In genomic region chr17:58337126-58337599, GRCh38 we compare ENCODE assay signal across 8 cellular contexts. TPM values are rescaled to one million over a fixed set of nuclear protein-coding genes. Genes with fewer than 3 reads are reported as not detected.
DNase-seq lines count a peak whose midpoint lies in the region; ATAC-seq and TF ChIP-seq lines count a peak whose summit lies in the region.

No MANE protein-coding gene starts in this region.

- no peak for ATAC-seq in activated naive CD8-positive, alpha-beta T cell treated with anti-CD3 and anti-CD28 coated beads, Interleukin-2, amount 10 ng/mL, durations not matched to agents 7 days and 5 days (ENCODE audit: low read depth)
- no peak for ATAC-seq in natural killer cell treated with Interleukin-12 subunit alpha and Interleukin-12 subunit beta and Interleukin-15 and Interleukin-18, amount 100 ng/mL, for 72 hours

- H4K20me1 ChIP-seq in BLaER1 treated with 17β-estradiol and CSF1 and Interleukin-3, amounts not matched to agents 10 nM and 100 nM: peaks cover under 1 to 2% (median under 1%) of the 10 kb centered on the region in 11 experiments; a peak in 17 of 22 replicates

- peaks cover 36% of the 10 kb centered on the region for H3K4me1 Mint-ChIP-seq in activated naive CD8-positive, alpha-beta T cell treated with anti-CD3 and anti-CD28 coated beads, Interleukin-2, amount 10 ng/mL, durations not matched to agents 7 days and 5 days
- peaks cover 78 to 80% of the 10 kb centered on the region in 2 donors for H3K4me1 Mint-ChIP-seq in natural killer cell treated with Interleukin-12 subunit alpha and Interleukin-12 subunit beta and Interleukin-15 and Interleukin-18, amount 100 ng/mL, for 72 hours (ENCODE audit: low read depth in 2 of 2)

- H3K27me3 ChIP-seq in BLaER1 treated with 17β-estradiol and CSF1 and Interleukin-3, amounts not matched to agents 10 nM and 100 nM: no peaks in the 10 kb centered on the region
- no peaks in the 10 kb centered on the region for H3K27me3 ChIP-seq in brain microvascular endothelial cell (replicated peaks)

- POLR2A ChIA-PET in activated naive CD8-positive, alpha-beta T cell treated with anti-CD3 and anti-CD28 coated beads, Interleukin-2, amount 10 ng/mL, durations not matched to agents 7 days and 5 days (lab: Charles Lee): interaction anchor here (0.7 to 25.9 kb wide), 11 partner anchors 2 to 331 kb away, joined by 3 to 2283 read pairs (median 4); partner anchors contain the start of genes RNF43, SRSF1, SUPT4H1 and TSPOAP1

- H3K27me3 Mint-ChIP-seq in activated naive CD8-positive, alpha-beta T cell treated with anti-CD3 and anti-CD28 coated beads, Interleukin-2, amount 10 ng/mL, durations not matched to agents 7 days and 5 days: no peaks in the 10 kb centered on the region
- no peaks in the 10 kb centered on the region for H3K27me3 Mint-ChIP-seq in natural killer cell treated with Interleukin-12 subunit alpha and Interleukin-12 subunit beta and Interleukin-15 and Interleukin-18, amount 100 ng/mL, for 72 hours

- H3K36me3 Mint-ChIP-seq in activated naive CD8-positive, alpha-beta T cell treated with anti-CD3 and anti-CD28 coated beads, Interleukin-2, amount 10 ng/mL, durations not matched to agents 7 days and 5 days: peaks cover 30% of the 10 kb centered on the region
- peaks cover 18% of the 10 kb centered on the region for H3K36me3 Mint-ChIP-seq in natural killer cell treated with Interleukin-12 subunit alpha and Interleukin-12 subunit beta and Interleukin-15 and Interleukin-18, amount 100 ng/mL, for 72 hours

- peaks cover 0 to 12% (median 8%) of the 10 kb centered on the region in 11 experiments; a peak in 11 of 22 replicates for H3K36me3 ChIP-seq in BLaER1 treated with 17β-estradiol and CSF1 and Interleukin-3, amounts not matched to agents 10 nM and 100 nM
- H3K36me3 ChIP-seq in brain microvascular endothelial cell (replicated peaks): no peaks in the 10 kb centered on the region

- peak overlapping the region; percentile 93 for H3K4me3 Mint-ChIP-seq in activated naive CD8-positive, alpha-beta T cell treated with anti-CD3 and anti-CD28 coated beads, Interleukin-2, amount 10 ng/mL, durations not matched to agents 7 days and 5 days
- H3K4me3 Mint-ChIP-seq in natural killer cell treated with Interleukin-12 subunit alpha and Interleukin-12 subunit beta and Interleukin-15 and Interleukin-18, amount 100 ng/mL, for 72 hours: peak overlapping the region; percentile 80

- H3K9me3 ChIP-seq in BLaER1 treated with 17β-estradiol and CSF1 and Interleukin-3, amounts not matched to agents 10 nM and 100 nM (replicated peaks in 1 of 11): no peaks in the 10 kb centered on the region

- peak overlapping the region; percentile 93 to 100 (median 98) for H3K9ac ChIP-seq in BLaER1 treated with 17β-estradiol and CSF1 and Interleukin-3, amounts not matched to agents 10 nM and 100 nM

- peak overlapping the region; percentile 97 for H3K27ac Mint-ChIP-seq in activated naive CD8-positive, alpha-beta T cell treated with anti-CD3 and anti-CD28 coated beads, Interleukin-2, amount 10 ng/mL, durations not matched to agents 7 days and 5 days
- H3K27ac Mint-ChIP-seq in natural killer cell treated with Interleukin-12 subunit alpha and Interleukin-12 subunit beta and Interleukin-15 and Interleukin-18, amount 100 ng/mL, for 72 hours: peak overlapping the region; percentile 100

- DNase-seq in NB4 (ENCODE audit: low read depth) (peak; percentile 90), brain microvascular endothelial cell (no peak), hypothalamus (lab: John Stamatoyannopoulos, UW) (no peak), occipital lobe (lab: John Stamatoyannopoulos, UW) (no peak)
- peak; percentile 61 for DNase-seq in activated naive CD8-positive, alpha-beta T cell treated with anti-CD3 and anti-CD28 coated beads, Interleukin-2, amount 10 ng/mL, durations not matched to agents 7 days and 5 days
- peak; percentile 73 for DNase-seq in natural killer cell treated with Interleukin-12 subunit alpha and Interleukin-12 subunit beta and Interleukin-15 and Interleukin-18, amount 100 ng/mL, for 72 hours (ENCODE audit: low spot score)
- no peak for DNase-seq in effector CD4-positive, alpha-beta T cell

- in situ Hi-C loops in brain microvascular endothelial cell (cut with HindIII; ENCODE audit: low pct_ligation_motif_present, low sequenced_read_pairs): no loop called here

- H3K27ac ChIP-seq in BLaER1 treated with 17β-estradiol and CSF1 and Interleukin-3, amounts not matched to agents 10 nM and 100 nM: peak overlapping the region; percentile 94 to 100 (median 99)
- H3K27ac ChIP-seq in brain microvascular endothelial cell: no peak overlapping the region

- peaks cover 76 to 94% (median 84%) of the 10 kb centered on the region in 10 experiments for H3K4me1 ChIP-seq in BLaER1 treated with 17β-estradiol and CSF1 and Interleukin-3, amounts not matched to agents 10 nM and 100 nM

- TF ChIP-seq CTCF in NB4 (IDR thresholded peaks at IDR 0.05; ENCODE audit: low read depth, low read length) (no peak), brain microvascular endothelial cell (IDR thresholded peaks at IDR 0.05; ENCODE audit: low read depth, low read length, missing control alignments) (no peak)

- H3K4me2 ChIP-seq in BLaER1 treated with 17β-estradiol and CSF1 and Interleukin-3, amounts not matched to agents 10 nM and 100 nM: peak overlapping the region; percentile 95 to 100 (median 98)

- TF ChIP-seq POLR2A in NB4 (IDR thresholded peaks at IDR 0.05; ENCODE audit: extremely low read depth, insufficient read length): peak; percentile 46

- H3K4me3 ChIP-seq in BLaER1 treated with 17β-estradiol and CSF1 and Interleukin-3, amounts not matched to agents 10 nM and 100 nM: peak overlapping the region; percentile 48 to 100 (median 99)
- H3K4me3 ChIP-seq in NB4 (ENCODE audit: low read depth, low read length): peak overlapping the region; percentile 81
- no peak overlapping the region for H3K4me3 ChIP-seq in brain microvascular endothelial cell (ENCODE audit: low read depth, low read length)

- no peaks in the 10 kb centered on the region for H3K9me3 Mint-ChIP-seq in activated naive CD8-positive, alpha-beta T cell treated with anti-CD3 and anti-CD28 coated beads, Interleukin-2, amount 10 ng/mL, durations not matched to agents 7 days and 5 days
- no peaks in the 10 kb centered on the region for H3K9me3 Mint-ChIP-seq in natural killer cell treated with Interleukin-12 subunit alpha and Interleukin-12 subunit beta and Interleukin-15 and Interleukin-18, amount 100 ng/mL, for 72 hours

RNA-seq across cellular contexts. Expression of gene TSPOAP1, which starts 8.6 kb away (rescaled TPM):
- total RNA-seq in activated naive CD8-positive, alpha-beta T cell treated with anti-CD3 and anti-CD28 coated beads, Interleukin-2, amount 10 ng/mL, durations not matched to agents 7 days and 5 days: 10 to 100 TPM; 70.6 to 77.7 TPM
- total RNA-seq in natural killer cell treated with Interleukin-12 subunit alpha and Interleukin-12 subunit beta and Interleukin-15 and Interleukin-18, amount 100 ng/mL, for 72 hours: 10 to 100 TPM; 54.0 to 82.3 TPM
- 30.1 TPM for total RNA-seq in occipital lobe

RNA-seq across cellular contexts. Expression of gene SUPT4H1, which starts 14.8 kb away (rescaled TPM):
- total RNA-seq in activated naive CD8-positive, alpha-beta T cell treated with anti-CD3 and anti-CD28 coated beads, Interleukin-2, amount 10 ng/mL, durations not matched to agents 7 days and 5 days: 10 to 100 TPM; 66.4 to 70.2 TPM
- total RNA-seq in natural killer cell treated with Interleukin-12 subunit alpha and Interleukin-12 subunit beta and Interleukin-15 and Interleukin-18, amount 100 ng/mL, for 72 hours: 100 to 1,000 TPM in 1 of 2 donors, 10 to 100 TPM in 1; 84.0 to 143 TPM
- total RNA-seq in occipital lobe: 28.4 TPM

RNA-seq across cellular contexts. Expression of gene MPO, which starts 56.4 kb away (rescaled TPM):
- not detected for total RNA-seq in activated naive CD8-positive, alpha-beta T cell treated with anti-CD3 and anti-CD28 coated beads, Interleukin-2, amount 10 ng/mL, durations not matched to agents 7 days and 5 days
- total RNA-seq in natural killer cell treated with Interleukin-12 subunit alpha and Interleukin-12 subunit beta and Interleukin-15 and Interleukin-18, amount 100 ng/mL, for 72 hours: not detected
- not detected for total RNA-seq in occipital lobe

Comparison
In these comparisons a context has a peak if more than half of its experiments do, and no peak if none do; other contexts are left out.
1. DNase-seq: peak in NB4 (single experiment), activated naive CD8-positive, alpha-beta T cell treated with anti-CD3 and anti-CD28 coated beads, Interleukin-2, amount 10 ng/mL, durations not matched to agents 7 days and 5 days (single experiment) and natural killer cell treated with Interleukin-12 subunit alpha and Interleukin-12 subunit beta and Interleukin-15 and Interleukin-18, amount 100 ng/mL, for 72 hours (single experiment); none in effector CD4-positive, alpha-beta T cell (single experiment), brain microvascular endothelial cell (single experiment), hypothalamus (0 of 51) and occipital lobe (single experiment).